In the genomic region with DNA sequence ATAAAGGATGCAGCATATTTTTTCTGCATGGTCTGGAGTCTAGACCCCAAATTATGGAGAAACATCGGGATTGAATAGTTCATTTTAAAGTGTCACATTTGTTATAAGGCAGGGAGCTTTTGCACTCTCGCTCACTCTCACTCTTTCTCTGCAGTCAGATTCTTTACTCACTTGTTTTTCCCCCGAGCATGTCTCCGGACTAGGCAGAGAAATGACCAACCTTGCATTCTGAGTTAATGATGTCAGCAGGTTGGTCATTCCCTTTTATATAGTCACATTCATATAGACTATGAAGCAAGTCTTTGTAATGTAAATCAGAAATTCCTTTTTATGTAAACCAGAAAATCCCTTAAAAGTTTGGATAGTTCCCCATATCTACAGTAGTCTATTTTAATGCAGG, we compare ENCODE assay signal across 17 cellular contexts. TPM values are rescaled to one million over a fixed set of nuclear protein-coding genes. Genes with fewer than 3 reads are reported as not detected.
DNase-seq lines count a peak whose midpoint lies in the region; ATAC-seq and TF ChIP-seq lines count a peak whose summit lies in the region.
"Had no signal": no experiment of that assay in that cellular context is flagged by ENCODE, and none has a peak within 500 bp of the region (broad histone marks: within the 10 kb centered on the region; RNA-seq: fewer than 3 reads in every experiment).

No MANE protein-coding gene starts in this region.

- TF ChIP-seq CTCF in activated CD8-positive, alpha-beta T cell treated with anti-CD3 and anti-CD28 coated beads for 36 hours (IDR thresholded peaks at IDR 0.05): no peak
- no peak for TF ChIP-seq CTCF in WI38 (IDR thresholded peaks at IDR 0.05; ENCODE audit: low read depth, low read length)
- TF ChIP-seq CTCF in fibroblast of mammary gland (conservative IDR thresholded peaks at IDR 0.05; ENCODE audit: control insufficient read depth, insufficient read depth, low read depth, low read length): no peak
- TF ChIP-seq CTCF in thoracic aorta (IDR thresholded peaks at IDR 0.05): no peak

- no peaks in the 10 kb centered on the region for H3K36me3 ChIP-seq in thoracic aorta
- H3K36me3 ChIP-seq: gastrocnemius medialis, upper lobe of left lung had no signal

- H3K36me3 Mint-ChIP-seq in activated CD8-positive, alpha-beta T cell treated with anti-CD3 and anti-CD28 coated beads, Interleukin-2, amount 10 ng/mL, durations not matched to agents 7 days and 5 days (ENCODE audit: low read depth): peaks cover 67% of the 10 kb centered on the region
- H3K36me3 Mint-ChIP-seq in activated CD8-positive, alpha-beta T cell treated with anti-CD3 and anti-CD28 coated beads for 36 hours (ENCODE audit: low read depth): peaks cover 8% of the 10 kb centered on the region

- peaks cover 43 to 78% of the 10 kb centered on the region in 2 donors for H3K4me1 ChIP-seq in thoracic aorta (ENCODE audit: control insufficient read depth in 1 of 2, low read depth in 2 of 2)

- peak overlapping the region; percentile 38 for H3K4me3 ChIP-seq in WI38 (ENCODE audit: low read depth, low read length)
- H3K4me3 ChIP-seq in fibroblast of mammary gland (ENCODE audit: control insufficient read depth, low read depth, low read length): no peak overlapping the region
- H3K4me3 ChIP-seq in thoracic aorta: peak overlapping the region; percentile 42
- H3K4me3 ChIP-seq: gastrocnemius medialis, upper lobe of left lung had no signal

- CTCF ChIA-PET in activated CD8-positive, alpha-beta T cell treated with anti-CD3 and anti-CD28 coated beads, Interleukin-2, amount 10 ng/mL, durations not matched to agents 7 days and 5 days (lab: Charles Lee): interaction anchor here (1.2 to 2.2 kb wide), 4 partner anchors 13 to 49 kb away, joined by 4 to 9 read pairs (median 7); no protein-coding TSS in a partner anchor
- CTCF ChIA-PET in activated CD8-positive, alpha-beta T cell treated with anti-CD3 and anti-CD28 coated beads for 36 hours (lab: Charles Lee): interaction anchor here (1.0 to 1.7 kb wide), 3 partner anchors 13 to 49 kb away, joined by 3 read pairs; no protein-coding TSS in a partner anchor

- DNase-seq in activated CD8-positive, alpha-beta T cell treated with anti-CD3 and anti-CD28 coated beads, Interleukin-2, amount 10 ng/mL, durations not matched to agents 7 days and 5 days: no peak
- no peak for DNase-seq in activated CD8-positive, alpha-beta T cell treated with anti-CD3 and anti-CD28 coated beads for 36 hours
- peak; percentile 60 for DNase-seq in fibroblast of mammary gland (ENCODE audit: low read depth)
- no peak for DNase-seq in thoracic aorta (ENCODE audit: low spot score)
- DNase-seq in SHP77 (lab: John Stamatoyannopoulos, UW): no peak
- no peak for DNase-seq in OCI-M2 (lab: John Stamatoyannopoulos, UW; ENCODE audit: unreplicated experiment)
- DNase-seq: 8988T; activated CD4-positive, alpha-beta T cell treated with anti-CD3 and anti-CD28 coated beads, Interleukin-2, amount 50 U/mL, for 4 hours; activated naive CD4-positive, alpha-beta T cell; gastrocnemius medialis; nephron progenitor cell; stimulated activated CD4-positive, alpha-beta T cell treated with anti-CD3 and anti-CD28 coated beads, Interleukin-12 subunit alpha, Interleukin-12 subunit beta, amount 100 ng/mL, for 4 hours; T-helper 1 cell; upper lobe of left lung had no signal

- H3K9me3 ChIP-seq in thoracic aorta: no peaks in the 10 kb centered on the region
- H3K9me3 ChIP-seq: gastrocnemius medialis, upper lobe of left lung had no signal

- POLR2A ChIA-PET in activated CD8-positive, alpha-beta T cell treated with anti-CD3 and anti-CD28 coated beads, Interleukin-2, amount 10 ng/mL, durations not matched to agents 7 days and 5 days (lab: Charles Lee): interaction anchor here (1.3 to 2.4 kb wide), 2 partner anchors 14 to 24 kb away, joined by 6 to 7 read pairs; no protein-coding TSS in a partner anchor
- POLR2A ChIA-PET in activated CD8-positive, alpha-beta T cell treated with anti-CD3 and anti-CD28 coated beads for 36 hours (lab: Charles Lee): interaction anchor here (0.7 kb wide), 1 partner anchor 10 kb away, joined by 3 read pairs; no protein-coding TSS in a partner anchor

- no peak for ATAC-seq in activated CD8-positive, alpha-beta T cell treated with anti-CD3 and anti-CD28 coated beads, Interleukin-2, amount 10 ng/mL, durations not matched to agents 7 days and 5 days
- ATAC-seq in activated CD8-positive, alpha-beta T cell treated with anti-CD3 and anti-CD28 coated beads for 36 hours: no peak
- ATAC-seq in thoracic aorta (ENCODE audit: insufficient number of reproducible peaks, low FRiP score, low read depth) (no peak), HG03039 (IDR thresholded peaks at IDR 0.05; ENCODE audit: unreplicated experiment) (no peak)
- ATAC-seq: gastrocnemius medialis had no signal

- no peaks in the 10 kb centered on the region for H3K27me3 ChIP-seq in thoracic aorta (replicated peaks; ENCODE audit: insufficient read depth)
- H3K27me3 ChIP-seq: gastrocnemius medialis had no signal

- H3K4me1 Mint-ChIP-seq in activated CD8-positive, alpha-beta T cell treated with anti-CD3 and anti-CD28 coated beads, Interleukin-2, amount 10 ng/mL, durations not matched to agents 7 days and 5 days (ENCODE audit: low read depth): peaks cover 66% of the 10 kb centered on the region
- H3K4me1 Mint-ChIP-seq in activated CD8-positive, alpha-beta T cell treated with anti-CD3 and anti-CD28 coated beads for 36 hours (ENCODE audit: low read depth): peaks cover 43% of the 10 kb centered on the region

- peak overlapping the region; percentile 29 for H3K4me3 Mint-ChIP-seq in activated CD8-positive, alpha-beta T cell treated with anti-CD3 and anti-CD28 coated beads, Interleukin-2, amount 10 ng/mL, durations not matched to agents 7 days and 5 days
- H3K4me3 Mint-ChIP-seq in activated CD8-positive, alpha-beta T cell treated with anti-CD3 and anti-CD28 coated beads for 36 hours: no peak overlapping the region
- H3K4me3 Mint-ChIP-seq: nephron progenitor cell had no signal

- intact Hi-C loops in activated CD8-positive, alpha-beta T cell treated with anti-CD3 and anti-CD28 coated beads for 36 hours (cut with micrococcal nuclease): no loop called here

- peak overlapping the region; percentile 37 to 60 for H3K27ac ChIP-seq in thoracic aorta
- H3K27ac ChIP-seq: gastrocnemius medialis, KMS-11, upper lobe of left lung had no signal

- H3K9me3 Mint-ChIP-seq in activated CD8-positive, alpha-beta T cell treated with anti-CD3 and anti-CD28 coated beads, Interleukin-2, amount 10 ng/mL, durations not matched to agents 7 days and 5 days (ENCODE audit: insufficient read depth): no peaks in the 10 kb centered on the region
- H3K9me3 Mint-ChIP-seq in activated CD8-positive, alpha-beta T cell treated with anti-CD3 and anti-CD28 coated beads for 36 hours: no peaks in the 10 kb centered on the region

- no peak overlapping the region for H3K27ac Mint-ChIP-seq in activated CD8-positive, alpha-beta T cell treated with anti-CD3 and anti-CD28 coated beads, Interleukin-2, amount 10 ng/mL, durations not matched to agents 7 days and 5 days
- no peak overlapping the region for H3K27ac Mint-ChIP-seq in activated CD8-positive, alpha-beta T cell treated with anti-CD3 and anti-CD28 coated beads for 36 hours
- H3K27ac Mint-ChIP-seq: nephron progenitor cell had no signal

- no peaks in the 10 kb centered on the region for H3K27me3 Mint-ChIP-seq in activated CD8-positive, alpha-beta T cell treated with anti-CD3 and anti-CD28 coated beads, Interleukin-2, amount 10 ng/mL, durations not matched to agents 7 days and 5 days (ENCODE audit: low read depth)
- no peaks in the 10 kb centered on the region for H3K27me3 Mint-ChIP-seq in activated CD8-positive, alpha-beta T cell treated with anti-CD3 and anti-CD28 coated beads for 36 hours

RNA-seq across cellular contexts. Expression of a gene that starts 4.1 kb away (rescaled TPM):
- total RNA-seq in activated CD8-positive, alpha-beta T cell treated with anti-CD3 and anti-CD28 coated beads, Interleukin-2, amount 10 ng/mL, durations not matched to agents 7 days and 5 days: 100 to 1,000 TPM; 301 to 311 TPM
- total RNA-seq in activated CD8-positive, alpha-beta T cell treated with anti-CD3 and anti-CD28 coated beads for 36 hours: 10 to 100 TPM; 62.0 to 66.9 TPM
- total RNA-seq in thoracic aorta: 10 to 100 TPM; 80.4 to 91.9 TPM
